22 cellular contexts compared by ENCODE assay signal in the genomic region with DNA sequence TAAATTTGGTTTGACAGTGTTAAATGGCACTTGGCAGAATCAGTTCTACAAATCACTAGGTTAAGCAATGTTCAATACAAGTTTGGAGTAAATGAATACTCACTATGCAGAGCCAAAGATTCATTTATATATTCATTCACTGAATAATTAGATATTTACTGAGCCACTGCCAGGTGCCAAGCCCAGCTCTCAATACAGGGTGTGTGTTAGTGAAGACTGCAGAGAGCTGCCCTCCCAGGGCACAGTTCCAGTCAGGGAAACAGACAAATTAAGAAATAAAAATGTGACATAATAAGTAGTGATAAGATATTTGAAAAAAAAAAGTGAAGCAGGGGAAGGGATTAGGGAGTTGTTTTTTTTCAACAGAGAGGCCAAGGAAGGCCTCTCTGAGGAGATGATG.
DNase-seq lines count a peak whose midpoint lies in the region; ATAC-seq, FAIRE-seq and TF ChIP-seq lines count a peak whose summit lies in the region.
"Had no signal": no experiment of that assay in that cellular context is flagged by ENCODE, and none has a peak within 500 bp of the region (broad histone marks: within the 10 kb centered on the region; RNA-seq: fewer than 3 reads in every experiment).

No MANE protein-coding gene starts in this region.

- CTCF ChIA-PET in activated CD8-positive, alpha-beta T cell treated with anti-CD3 and anti-CD28 coated beads for 36 hours (lab: Charles Lee) = no interaction called here
- CTCF ChIA-PET in activated CD8-positive, alpha-beta T cell treated with anti-CD3 and anti-CD28 coated beads, Interleukin-2, amount 10 ng/mL, durations not matched to agents 7 days and 5 days (lab: Charles Lee) = interaction anchor here (0.7 kb wide), 1 partner anchor 13 kb away, joined by 3 read pairs; no protein-coding TSS in a partner anchor

- no peak for DNase-seq in activated CD8-positive, alpha-beta T cell treated with anti-CD3 and anti-CD28 coated beads for 36 hours
- DNase-seq in activated CD8-positive, alpha-beta T cell treated with anti-CD3 and anti-CD28 coated beads, Interleukin-2, amount 10 ng/mL, durations not matched to agents 7 days and 5 days = no peak
- DNase-seq in NCI-H2081 treated with DMSO at 0.1 percent for 48 hours (lab: John Stamatoyannopoulos, UW) = peak; percentile 12
- DNase-seq in gastrocnemius medialis = no peak
- no peak for DNase-seq in GM19239 (ENCODE audit: insufficient read length, low spot score)
- DNase-seq: Calu3; CD4-positive, CD25-positive, alpha-beta regulatory T cell; GF-D8; GOT3; KBM-7; NCI-H1417 treated with DMSO at 0.1 percent for 48 hours; NCI-H1930; NCI-H2171 treated with DMSO at 0.1 percent for 48 hours; NCI-H510A; NCI-H774; SHP77 had no signal

- H3K27ac Mint-ChIP-seq in activated CD8-positive, alpha-beta T cell treated with anti-CD3 and anti-CD28 coated beads for 36 hours = peak overlapping the region; percentile 56
- H3K27ac Mint-ChIP-seq in activated CD8-positive, alpha-beta T cell treated with anti-CD3 and anti-CD28 coated beads, Interleukin-2, amount 10 ng/mL, durations not matched to agents 7 days and 5 days = no peak overlapping the region
- H3K27ac Mint-ChIP-seq: B cell; CD4-positive, CD25-positive, alpha-beta regulatory T cell had no signal

- no peak for TF ChIP-seq CTCF in activated CD8-positive, alpha-beta T cell treated with anti-CD3 and anti-CD28 coated beads for 36 hours (IDR thresholded peaks at IDR 0.05)
- TF ChIP-seq CTCF in gastrocnemius medialis (IDR thresholded peaks at IDR 0.05 in 4 of 5, conservative IDR thresholded peaks at IDR 0.05 in 1 of 5) = no peak

- no peaks in the 10 kb centered on the region for H3K36me3 ChIP-seq in gastrocnemius medialis

- no peaks in the 10 kb centered on the region for H3K27me3 ChIP-seq in gastrocnemius medialis

- no peak for ATAC-seq in activated CD8-positive, alpha-beta T cell treated with anti-CD3 and anti-CD28 coated beads for 36 hours
- ATAC-seq in activated CD8-positive, alpha-beta T cell treated with anti-CD3 and anti-CD28 coated beads, Interleukin-2, amount 10 ng/mL, durations not matched to agents 7 days and 5 days = no peak
- ATAC-seq in esophagus mucosa = peak; percentile 17
- ATAC-seq in gastrocnemius medialis = no peak
- no peak for ATAC-seq in HG03565 (IDR thresholded peaks at IDR 0.05; ENCODE audit: unreplicated experiment)
- no peak for ATAC-seq in HG03571 (IDR thresholded peaks at IDR 0.05; ENCODE audit: unreplicated experiment)
- ATAC-seq: HCT116 had no signal

- H3K9me3 ChIP-seq in gastrocnemius medialis = no peaks in the 10 kb centered on the region

- no peak for TF ChIP-seq POLR2A in gastrocnemius medialis (IDR thresholded peaks at IDR 0.05)

- H3K4me3 Mint-ChIP-seq in activated CD8-positive, alpha-beta T cell treated with anti-CD3 and anti-CD28 coated beads for 36 hours = no peak overlapping the region
- H3K4me3 Mint-ChIP-seq in activated CD8-positive, alpha-beta T cell treated with anti-CD3 and anti-CD28 coated beads, Interleukin-2, amount 10 ng/mL, durations not matched to agents 7 days and 5 days = no peak overlapping the region
- H3K4me3 Mint-ChIP-seq: B cell; CD4-positive, CD25-positive, alpha-beta regulatory T cell had no signal

- POLR2A ChIA-PET in activated CD8-positive, alpha-beta T cell treated with anti-CD3 and anti-CD28 coated beads for 36 hours (lab: Charles Lee) = no interaction called here
- POLR2A ChIA-PET in activated CD8-positive, alpha-beta T cell treated with anti-CD3 and anti-CD28 coated beads, Interleukin-2, amount 10 ng/mL, durations not matched to agents 7 days and 5 days (lab: Charles Lee) = no interaction called here

- H3K27ac ChIP-seq in gastrocnemius medialis = peak overlapping the region; percentile 62 to 78 (median 69)
- H3K27ac ChIP-seq: SK-N-MC had no signal

- H3K9me3 Mint-ChIP-seq in activated CD8-positive, alpha-beta T cell treated with anti-CD3 and anti-CD28 coated beads for 36 hours = peaks cover 2% of the 10 kb centered on the region
- H3K9me3 Mint-ChIP-seq in activated CD8-positive, alpha-beta T cell treated with anti-CD3 and anti-CD28 coated beads, Interleukin-2, amount 10 ng/mL, durations not matched to agents 7 days and 5 days (ENCODE audit: insufficient read depth) = no peaks in the 10 kb centered on the region

- peaks cover 53% of the 10 kb centered on the region for H3K4me1 Mint-ChIP-seq in activated CD8-positive, alpha-beta T cell treated with anti-CD3 and anti-CD28 coated beads for 36 hours (ENCODE audit: low read depth)
- H3K4me1 Mint-ChIP-seq in activated CD8-positive, alpha-beta T cell treated with anti-CD3 and anti-CD28 coated beads, Interleukin-2, amount 10 ng/mL, durations not matched to agents 7 days and 5 days (ENCODE audit: low read depth) = peaks cover 11% of the 10 kb centered on the region

- intact Hi-C loops in activated CD8-positive, alpha-beta T cell treated with anti-CD3 and anti-CD28 coated beads for 36 hours (cut with micrococcal nuclease) = no loop called here
- intact Hi-C loops in gastrocnemius medialis (cut with DNase I; ENCODE audit: low total_unique reads) = no loop called here

- FAIRE-seq in GM19239 (lab: Jason Lieb, UNC) = no peak

- H3K4me1 ChIP-seq in gastrocnemius medialis = peaks cover 41 to 45% of the 10 kb centered on the region in 2 donors

- H3K4me3 ChIP-seq in gastrocnemius medialis = no peak overlapping the region
- H3K4me3 ChIP-seq: SK-N-MC had no signal

- no peaks in the 10 kb centered on the region for H3K36me3 Mint-ChIP-seq in activated CD8-positive, alpha-beta T cell treated with anti-CD3 and anti-CD28 coated beads for 36 hours (ENCODE audit: low read depth)
- H3K36me3 Mint-ChIP-seq in activated CD8-positive, alpha-beta T cell treated with anti-CD3 and anti-CD28 coated beads, Interleukin-2, amount 10 ng/mL, durations not matched to agents 7 days and 5 days (ENCODE audit: low read depth) = no peaks in the 10 kb centered on the region
- H3K36me3 Mint-ChIP-seq: CD4-positive, CD25-positive, alpha-beta regulatory T cell had no signal

- H3K27me3 Mint-ChIP-seq in activated CD8-positive, alpha-beta T cell treated with anti-CD3 and anti-CD28 coated beads for 36 hours = no peaks in the 10 kb centered on the region
- peaks cover 2% of the 10 kb centered on the region for H3K27me3 Mint-ChIP-seq in activated CD8-positive, alpha-beta T cell treated with anti-CD3 and anti-CD28 coated beads, Interleukin-2, amount 10 ng/mL, durations not matched to agents 7 days and 5 days (ENCODE audit: low read depth)
- H3K27me3 Mint-ChIP-seq: B cell had no signal

- in situ Hi-C loops in gastrocnemius medialis (cut with MboI; ENCODE audit: low sequenced_read_pairs in 4 of 4) = no loop called here
